19 cellular contexts compared by ENCODE assay signal in the genomic region with DNA sequence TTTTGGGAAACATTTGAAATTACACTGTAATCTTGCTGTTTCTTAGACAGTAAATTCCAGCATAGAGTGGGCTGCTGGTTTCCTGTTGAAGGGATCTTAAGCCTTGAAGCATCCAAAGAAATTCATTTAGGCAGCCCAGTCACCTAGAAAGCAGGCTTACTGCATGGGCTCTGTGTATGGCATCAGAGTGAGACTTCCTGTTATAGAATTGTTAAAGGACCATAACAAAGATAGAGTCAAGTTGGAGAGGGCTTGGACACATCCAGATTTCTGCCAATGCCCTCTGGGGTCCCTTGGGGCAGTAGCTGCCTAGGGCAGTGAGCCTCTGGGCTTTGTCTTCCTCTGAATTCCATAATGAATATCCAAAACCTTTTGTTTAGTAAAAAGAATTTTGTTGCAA.
"Had no signal": no experiment of that assay in that cellular context is flagged by ENCODE, and none has a peak within 500 bp of the region (broad histone marks: within the 10 kb centered on the region; RNA-seq: fewer than 3 reads in every experiment).

No MANE protein-coding gene starts in this region.

- ATAC-seq: activated CD8-positive, alpha-beta memory T cell treated with anti-CD3 and anti-CD28 coated beads, Interleukin-2, amount 10 ng/mL, durations not matched to agents 7 days and 5 days; esophagus mucosa; WTC11 had no signal

- H3K36me3 ChIP-seq: brain microvascular endothelial cell, transverse colon, uterus had no signal

- H3K27me3 ChIP-seq: brain microvascular endothelial cell, hepatocyte, transverse colon, uterus had no signal

- H3K4me3 ChIP-seq: hepatocyte, SK-N-MC, transverse colon, uterus had no signal

- H3K9me3 ChIP-seq: transverse colon, uterus had no signal

- H3K27ac ChIP-seq: brain microvascular endothelial cell, hepatocyte, SK-N-MC, uterus had no signal

- DNase-seq: activated CD4-positive, alpha-beta memory T cell treated with anti-CD3 and anti-CD28 coated beads, Interleukin-2, amount 10 ng/mL, durations not matched to agents 7 days and 5 days; activated CD4-positive, alpha-beta T cell treated with anti-CD3 and anti-CD28 coated beads for 4 hours; activated CD8-positive, alpha-beta memory T cell treated with anti-CD3 and anti-CD28 coated beads, Interleukin-2, amount 10 ng/mL, durations not matched to agents 7 days and 5 days; activated naive CD4-positive, alpha-beta T cell; activated naive CD8-positive, alpha-beta T cell treated with anti-CD3 and anti-CD28 coated beads for 36 hours; cerebellar nuclear complex; effector CD8-positive, alpha-beta T cell; midbrain; naive B cell; stimulated activated CD4-positive, alpha-beta T cell treated with anti-CD3 and anti-CD28 coated beads, Interleukin-12 subunit alpha, Interleukin-12 subunit beta, amount 100 ng/mL, for 4 hours; stimulated activated CD4-positive, alpha-beta T cell treated with anti-CD3 and anti-CD28 coated beads, Interleukin-1b, Interleukin-23, amount 100 ng/mL, for 48 hours; stimulated activated naive CD4-positive, alpha-beta T cell treated with Interleukin-2 at 50 U/mL for 16 hours; transverse colon; uterus had no signal

- H3K4me1 ChIP-seq: uterus had no signal
